ENCODE assay signal across 8 cellular contexts in genomic region chr15:44537728-44538240, GRCh38. TPM values are rescaled to one million over a fixed set of nuclear protein-coding genes. Genes with fewer than 3 reads are reported as not detected.
DNase-seq lines count a peak whose midpoint lies in the region; ATAC-seq and TF ChIP-seq lines count a peak whose summit lies in the region.

No MANE protein-coding gene starts in this region.

- H3K4me3 ChIP-seq in AG04449 (ENCODE audit: low read depth, low read length) (peak overlapping the region; percentile 84), HEK293 (ENCODE audit: low read depth, low read length) (peak overlapping the region; percentile 88), gastroesophageal sphincter (peak overlapping the region; percentile 70 to 97), gastrocnemius medialis (peak overlapping the region; percentile 67 to 99 (median 89))

- H3K27ac ChIP-seq in HEK293 (ENCODE audit: extremely low read depth, low read depth, low read length), result peak overlapping the region; percentile 87
- H3K27ac ChIP-seq in gastroesophageal sphincter, result peak overlapping the region; percentile 83 to 99 (median 97)
- H3K27ac ChIP-seq in gastrocnemius medialis, result peak overlapping the region; percentile 90 to 99 (median 94)

- H3K4me1 ChIP-seq in HEK293 (ENCODE audit: control insufficient read depth, insufficient read depth, low read length), result no peaks in the 10 kb centered on the region
- H3K4me1 ChIP-seq in gastroesophageal sphincter, result peaks cover 4 to 62% (median 28%) of the 10 kb centered on the region in 3 donors
- H3K4me1 ChIP-seq in gastrocnemius medialis, result peaks cover 44 to 54% of the 10 kb centered on the region in 2 donors

- no peak for TF ChIP-seq POLR2A in gastroesophageal sphincter (IDR thresholded peaks at IDR 0.05)
- TF ChIP-seq POLR2A in gastrocnemius medialis (IDR thresholded peaks at IDR 0.05), result no peak

- H3K36me3 Mint-ChIP-seq in activated CD4-positive, alpha-beta memory T cell treated with anti-CD3 and anti-CD28 coated beads for 36 hours, result peaks cover 43% of the 10 kb centered on the region

- H3K4me3 Mint-ChIP-seq in activated CD4-positive, alpha-beta memory T cell treated with anti-CD3 and anti-CD28 coated beads for 36 hours, result peak overlapping the region; percentile 84

- H3K9me3 ChIP-seq in HEK293 (ENCODE audit: control insufficient read depth, insufficient read depth, low read depth, low read length) (no peaks in the 10 kb centered on the region), gastroesophageal sphincter (no peaks in the 10 kb centered on the region), gastrocnemius medialis (no peaks in the 10 kb centered on the region)

- no peak for ATAC-seq in gastroesophageal sphincter
- ATAC-seq in gastrocnemius medialis, result peak; percentile 20 to 24
- ATAC-seq in HG03460 (IDR thresholded peaks at IDR 0.05; ENCODE audit: unreplicated experiment), result no peak
- ATAC-seq in GM21423 (IDR thresholded peaks at IDR 0.05; ENCODE audit: unreplicated experiment), result no peak

- no peaks in the 10 kb centered on the region for H3K27me3 Mint-ChIP-seq in activated CD4-positive, alpha-beta memory T cell treated with anti-CD3 and anti-CD28 coated beads for 36 hours

- WGBS in gastroesophageal sphincter (ENCODE audit: low coverage in 1 of 2), 2 donors, result 7 to 13% methylated on average over 8 to 9 of the region's 13 CpGs

- in situ Hi-C loops in gastrocnemius medialis (cut with MboI; ENCODE audit: low sequenced_read_pairs in 4 of 4), result loop anchor here in 1 of 4 donors (10.0 kb wide), 1 partner anchor 113 kb away; the partner anchor contains the start of gene CTDSPL2

- H3K27me3 ChIP-seq in gastroesophageal sphincter (no peaks in the 10 kb centered on the region), gastrocnemius medialis (no peaks in the 10 kb centered on the region)

- TF ChIP-seq CTCF in AG04449 (IDR thresholded peaks at IDR 0.05; ENCODE audit: insufficient read depth, low read length, missing control alignments) (no peak), HEK293 (tag by site-specific recombination; IDR thresholded peaks at IDR 0.05) (no peak), gastroesophageal sphincter (IDR thresholded peaks at IDR 0.05) (peak in 1 of 4 experiments; percentile 14), gastrocnemius medialis (IDR thresholded peaks at IDR 0.05 in 4 of 5, conservative IDR thresholded peaks at IDR 0.05 in 1 of 5) (no peak)

- TF ChIP-seq EP300 in gastroesophageal sphincter (IDR thresholded peaks at IDR 0.05), result no peak

- H3K27ac Mint-ChIP-seq in activated CD4-positive, alpha-beta memory T cell treated with anti-CD3 and anti-CD28 coated beads for 36 hours, result peak overlapping the region; percentile 90

- CTCF ChIA-PET in AG04449 (lab: Yijun Ruan, JAX) (interaction anchor here (1.2 to 3.0 kb wide), 2 partner anchors 9 to 713 kb away, joined by 3 to 15 read pairs; partner anchors contain the start of gene MFAP1), HEK293 (lab: Yijun Ruan, JAX) (interaction anchor here (0.6 to 1.3 kb wide), 3 partner anchors 9 to 41 kb away, joined by 4 read pairs; no protein-coding TSS in a partner anchor)
- CTCF ChIA-PET in activated CD4-positive, alpha-beta memory T cell treated with anti-CD3 and anti-CD28 coated beads for 36 hours (lab: Charles Lee), result interaction anchor here (0.9 to 7.0 kb wide), 4 partner anchors 9 to 201 kb away, joined by 3 to 51 read pairs (median 4); no protein-coding TSS in a partner anchor

- peaks cover 49% of the 10 kb centered on the region for H3K4me1 Mint-ChIP-seq in activated CD4-positive, alpha-beta memory T cell treated with anti-CD3 and anti-CD28 coated beads for 36 hours (ENCODE audit: low read depth)

- H3K36me3 ChIP-seq in HEK293 (ENCODE audit: control insufficient read depth in 2 of 2, insufficient read depth in 1 of 2, low read length in 2 of 2) (peaks cover 9 to 32% of the 10 kb centered on the region in 2 experiments; a peak in 2 of 3 replicates), gastroesophageal sphincter (peaks cover 0 to 15% of the 10 kb centered on the region in 2 donors), gastrocnemius medialis (no peaks in the 10 kb centered on the region)

- DNase-seq in AG04449 (ENCODE audit: low read depth, low spot score) (no peak), gastrocnemius medialis (no peak), HuH-7.5 (ENCODE audit: low spot score) (no peak)
- peak; percentile 21 for DNase-seq in activated CD4-positive, alpha-beta memory T cell treated with anti-CD3 and anti-CD28 coated beads for 36 hours

- intact Hi-C loops in activated CD4-positive, alpha-beta memory T cell treated with anti-CD3 and anti-CD28 coated beads for 36 hours (cut with micrococcal nuclease), result loop anchor here (1.0 to 10.0 kb wide), 5 partner anchors 9 to 713 kb away; partner anchors contain the start of genes GOLM2, MFAP1 and WDR76
- intact Hi-C loops in gastrocnemius medialis (cut with DNase I; ENCODE audit: low total_unique reads), result loop anchor here (1.0 to 10.0 kb wide), 7 partner anchors 110 to 1107 kb away; partner anchors contain the start of genes CTDSPL2, GOLM2, SERF2 and SPG11

- POLR2A ChIA-PET in AG04449 (lab: Yijun Ruan, JAX) (interaction anchor here (1.2 kb wide), 1 partner anchor 713 kb away, joined by 3 read pairs; the partner anchor contains the start of gene MFAP1), HEK293 (lab: Yijun Ruan, JAX) (interaction anchor here (1.2 to 1.9 kb wide), 4 partner anchors 8 to 110 kb away, joined by 5 to 18 read pairs (median 8); partner anchors contain the start of gene CTDSPL2)
- POLR2A ChIA-PET in activated CD4-positive, alpha-beta memory T cell treated with anti-CD3 and anti-CD28 coated beads for 36 hours (lab: Charles Lee), result interaction anchor here (0.6 to 2.6 kb wide), 4 partner anchors 9 to 491 kb away, joined by 3 to 53 read pairs (median 3); partner anchors contain the start of gene TRIM69

- H3K9me3 Mint-ChIP-seq in activated CD4-positive, alpha-beta memory T cell treated with anti-CD3 and anti-CD28 coated beads for 36 hours, result no peaks in the 10 kb centered on the region

TF ChIP-seq in HEK293, 187 proteins besides CTCF, POLR2A, EP300 and RAD21:
- TF ChIP-seq ZNF521 (tag by site-specific recombination; IDR thresholded peaks at IDR 0.05), result no peak
- peak; percentile 61 for TF ChIP-seq ZNF18 (tag by site-specific recombination; IDR thresholded peaks at IDR 0.05)
- 0 out of 2 replicates have a peak, but pooled peaks have one; percentile 45 for TF ChIP-seq IKZF3 (tag by site-specific recombination; IDR thresholded peaks at IDR 0.05)
- TF ChIP-seq ZNF280C (tag by site-specific recombination; IDR thresholded peaks at IDR 0.05), result no peak
TF ChIP-seq in HEK293: peak in this region for 2.

RNA-seq across cellular contexts. Expression of gene EIF3J, which starts 0.8 kb away (rescaled TPM):
- 10 to 100 TPM; 92.6 to 95.2 TPM for total RNA-seq in activated CD4-positive, alpha-beta memory T cell treated with anti-CD3 and anti-CD28 coated beads for 36 hours
- total RNA-seq in gastroesophageal sphincter, result 10 to 100 TPM; 57.0 to 60.6 (median 57.0) TPM
- 100 to 1,000 TPM in 2 of 4 donors, 10 to 100 TPM in 2; 79.2 to 122 (median 103) TPM for total RNA-seq in gastrocnemius medialis

Comparison
In these comparisons a context has a peak if more than half of its experiments do, and no peak if none do; other contexts are left out.
1. ATAC-seq: peak in gastrocnemius medialis (2 of 2); none in gastroesophageal sphincter (single experiment), HG03460 (single experiment) and GM21423 (single experiment).
2. Peak in every context shown above with its lines, with median percentiles within 50 percentile points of each other: H3K4me3 ChIP-seq and H3K27ac ChIP-seq.